In the genomic region with DNA sequence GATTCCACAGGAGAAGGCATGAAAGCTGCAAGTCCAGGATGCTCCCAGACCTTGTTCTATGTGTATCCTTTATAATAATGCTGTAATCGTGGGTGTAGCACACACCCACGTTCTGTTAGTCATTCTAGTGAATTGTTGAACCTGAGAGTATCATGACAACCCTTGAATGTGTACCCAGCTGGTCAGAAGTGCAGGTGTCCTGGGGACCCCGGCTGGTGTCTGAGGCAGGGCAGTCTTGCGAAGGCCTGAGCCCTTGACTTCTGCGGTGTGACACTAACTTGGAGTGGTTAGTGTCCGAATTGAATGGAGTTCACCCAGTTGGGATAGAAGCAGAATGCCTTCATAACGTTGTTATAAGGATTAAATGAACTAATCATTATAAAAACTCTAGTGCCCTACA, we compare ENCODE assay signal across 16 cellular contexts.
DNase-seq lines count a peak whose midpoint lies in the region; ATAC-seq and TF ChIP-seq lines count a peak whose summit lies in the region.
"Had no signal": no experiment of that assay in that cellular context is flagged by ENCODE, and none has a peak within 500 bp of the region (broad histone marks: within the 10 kb centered on the region; RNA-seq: fewer than 3 reads in every experiment).

No MANE protein-coding gene starts in this region.

- DNase-seq in activated naive CD8-positive, alpha-beta T cell treated with anti-CD3 and anti-CD28 coated beads, Interleukin-2, amount 10 ng/mL, durations not matched to agents 7 days and 5 days, result peak; percentile 10
- DNase-seq in activated naive CD8-positive, alpha-beta T cell treated with anti-CD3 and anti-CD28 coated beads, Interleukin-2, amount 50 U/mL, for 24 hours, result no peak
- peak; percentile 1 for DNase-seq in WERI-Rb-1
- DNase-seq in islet precursor cell, result peak; percentile 43
- peak; percentile 8 for DNase-seq in upper lobe of right lung
- DNase-seq in superior temporal gyrus (ENCODE audit: extremely low spot score), result no peak
- no peak for DNase-seq in activated T-cell treated with anti-CD3 and anti-CD28 coated beads, Interleukin-2, amount 50 U/mL, for 4 hours
- DNase-seq: 8988T, AML-193, Caco-2, DND-41, GDM1, HCEC 1CT had no signal

- peaks cover 15% of the 10 kb centered on the region for H3K4me1 ChIP-seq in upper lobe of right lung
- H3K4me1 ChIP-seq: Caco-2 had no signal

- intact Hi-C loops in upper lobe of right lung (cut with DNase I), result no loop called here

- H3K4me3 Mint-ChIP-seq in activated naive CD8-positive, alpha-beta T cell treated with anti-CD3 and anti-CD28 coated beads, Interleukin-2, amount 10 ng/mL, durations not matched to agents 7 days and 5 days, result no peak overlapping the region
- no peak overlapping the region for H3K4me3 Mint-ChIP-seq in activated naive CD8-positive, alpha-beta T cell treated with anti-CD3 and anti-CD28 coated beads, Interleukin-2, amount 50 U/mL, for 24 hours
- H3K4me3 Mint-ChIP-seq in activated T-cell treated with anti-CD3 and anti-CD28 coated beads, Interleukin-2, amount 50 U/mL, for 4 hours, result no peak overlapping the region
- H3K4me3 Mint-ChIP-seq: CD8-positive, alpha-beta memory T cell had no signal

- H3K36me3 ChIP-seq in WERI-Rb-1 (no peaks in the 10 kb centered on the region), upper lobe of right lung (no peaks in the 10 kb centered on the region)
- H3K36me3 ChIP-seq: BLaER1 had no signal

- H3K9me3 Mint-ChIP-seq in activated naive CD8-positive, alpha-beta T cell treated with anti-CD3 and anti-CD28 coated beads, Interleukin-2, amount 10 ng/mL, durations not matched to agents 7 days and 5 days, result peaks cover 6% of the 10 kb centered on the region
- no peaks in the 10 kb centered on the region for H3K9me3 Mint-ChIP-seq in activated naive CD8-positive, alpha-beta T cell treated with anti-CD3 and anti-CD28 coated beads, Interleukin-2, amount 50 U/mL, for 24 hours
- no peaks in the 10 kb centered on the region for H3K9me3 Mint-ChIP-seq in activated T-cell treated with anti-CD3 and anti-CD28 coated beads, Interleukin-2, amount 50 U/mL, for 4 hours

- H3K4me1 Mint-ChIP-seq in activated naive CD8-positive, alpha-beta T cell treated with anti-CD3 and anti-CD28 coated beads, Interleukin-2, amount 10 ng/mL, durations not matched to agents 7 days and 5 days, result no peaks in the 10 kb centered on the region
- H3K4me1 Mint-ChIP-seq in activated naive CD8-positive, alpha-beta T cell treated with anti-CD3 and anti-CD28 coated beads, Interleukin-2, amount 50 U/mL, for 24 hours, result no peaks in the 10 kb centered on the region
- no peaks in the 10 kb centered on the region for H3K4me1 Mint-ChIP-seq in activated T-cell treated with anti-CD3 and anti-CD28 coated beads, Interleukin-2, amount 50 U/mL, for 4 hours (ENCODE audit: low read depth)
- H3K4me1 Mint-ChIP-seq: CD8-positive, alpha-beta memory T cell had no signal

- H3K36me3 Mint-ChIP-seq in activated naive CD8-positive, alpha-beta T cell treated with anti-CD3 and anti-CD28 coated beads, Interleukin-2, amount 10 ng/mL, durations not matched to agents 7 days and 5 days, result no peaks in the 10 kb centered on the region
- H3K36me3 Mint-ChIP-seq in activated naive CD8-positive, alpha-beta T cell treated with anti-CD3 and anti-CD28 coated beads, Interleukin-2, amount 50 U/mL, for 24 hours (ENCODE audit: low read depth), result no peaks in the 10 kb centered on the region
- no peaks in the 10 kb centered on the region for H3K36me3 Mint-ChIP-seq in activated T-cell treated with anti-CD3 and anti-CD28 coated beads, Interleukin-2, amount 50 U/mL, for 4 hours (ENCODE audit: insufficient read depth)

- ATAC-seq in activated naive CD8-positive, alpha-beta T cell treated with anti-CD3 and anti-CD28 coated beads, Interleukin-2, amount 10 ng/mL, durations not matched to agents 7 days and 5 days (ENCODE audit: low read depth), result no peak
- no peak for ATAC-seq in activated naive CD8-positive, alpha-beta T cell treated with anti-CD3 and anti-CD28 coated beads, Interleukin-2, amount 50 U/mL, for 24 hours
- ATAC-seq in upper lobe of right lung (no peak), GM21786 (IDR thresholded peaks at IDR 0.05; ENCODE audit: unreplicated experiment) (no peak)
- ATAC-seq in activated T-cell treated with anti-CD3 and anti-CD28 coated beads, Interleukin-2, amount 50 U/mL, for 4 hours, result no peak

- H3K9me3 ChIP-seq in WERI-Rb-1 (ENCODE audit: severe bottlenecking) (peaks cover 15% of the 10 kb centered on the region), upper lobe of right lung (no peaks in the 10 kb centered on the region)

- H3K27ac ChIP-seq in WERI-Rb-1 (no peak overlapping the region), upper lobe of right lung (no peak overlapping the region)
- H3K27ac ChIP-seq: BLaER1 had no signal

- no peak for TF ChIP-seq CTCF in WERI-Rb-1 (IDR thresholded peaks at IDR 0.05; ENCODE audit: low read depth, low read length)
- no peak for TF ChIP-seq CTCF in upper lobe of right lung (IDR thresholded peaks at IDR 0.05)

- H3K27me3 ChIP-seq in WERI-Rb-1 (ENCODE audit: insufficient read depth, low read depth, severe bottlenecking), result no peaks in the 10 kb centered on the region
- H3K27me3 ChIP-seq in upper lobe of right lung, result no peaks in the 10 kb centered on the region
- H3K27me3 ChIP-seq: BLaER1 had no signal

- H3K27me3 Mint-ChIP-seq in activated naive CD8-positive, alpha-beta T cell treated with anti-CD3 and anti-CD28 coated beads, Interleukin-2, amount 10 ng/mL, durations not matched to agents 7 days and 5 days, result peaks cover 16% of the 10 kb centered on the region
- no peaks in the 10 kb centered on the region for H3K27me3 Mint-ChIP-seq in activated naive CD8-positive, alpha-beta T cell treated with anti-CD3 and anti-CD28 coated beads, Interleukin-2, amount 50 U/mL, for 24 hours
- H3K27me3 Mint-ChIP-seq in activated T-cell treated with anti-CD3 and anti-CD28 coated beads, Interleukin-2, amount 50 U/mL, for 4 hours (ENCODE audit: low read depth), result peaks cover 8% of the 10 kb centered on the region

- H3K4me3 ChIP-seq in WERI-Rb-1 (ENCODE audit: low read depth, low read length) (no peak overlapping the region), upper lobe of right lung (no peak overlapping the region)
- H3K4me3 ChIP-seq: BLaER1 had no signal

- POLR2A ChIA-PET in activated naive CD8-positive, alpha-beta T cell treated with anti-CD3 and anti-CD28 coated beads, Interleukin-2, amount 10 ng/mL, durations not matched to agents 7 days and 5 days (lab: Charles Lee), result no interaction called here

- no peak overlapping the region for H3K27ac Mint-ChIP-seq in activated naive CD8-positive, alpha-beta T cell treated with anti-CD3 and anti-CD28 coated beads, Interleukin-2, amount 10 ng/mL, durations not matched to agents 7 days and 5 days
- H3K27ac Mint-ChIP-seq in activated naive CD8-positive, alpha-beta T cell treated with anti-CD3 and anti-CD28 coated beads, Interleukin-2, amount 50 U/mL, for 24 hours, result no peak overlapping the region
- H3K27ac Mint-ChIP-seq: CD8-positive, alpha-beta memory T cell had no signal

Comparison
In these comparisons a context has a peak if more than half of its experiments do, and no peak if none do; other contexts are left out.
1. DNase-seq: peak in activated naive CD8-positive, alpha-beta T cell treated with anti-CD3 and anti-CD28 coated beads, Interleukin-2, amount 10 ng/mL, durations not matched to agents 7 days and 5 days (single experiment), WERI-Rb-1 (single experiment), islet precursor cell (single experiment) and upper lobe of right lung (single experiment); none in activated naive CD8-positive, alpha-beta T cell treated with anti-CD3 and anti-CD28 coated beads, Interleukin-2, amount 50 U/mL, for 24 hours (single experiment), superior temporal gyrus (single experiment) and activated T-cell treated with anti-CD3 and anti-CD28 coated beads, Interleukin-2, amount 50 U/mL, for 4 hours (single experiment).